Comparison of ENCODE assay signal across 8 cellular contexts in the genomic region with DNA sequence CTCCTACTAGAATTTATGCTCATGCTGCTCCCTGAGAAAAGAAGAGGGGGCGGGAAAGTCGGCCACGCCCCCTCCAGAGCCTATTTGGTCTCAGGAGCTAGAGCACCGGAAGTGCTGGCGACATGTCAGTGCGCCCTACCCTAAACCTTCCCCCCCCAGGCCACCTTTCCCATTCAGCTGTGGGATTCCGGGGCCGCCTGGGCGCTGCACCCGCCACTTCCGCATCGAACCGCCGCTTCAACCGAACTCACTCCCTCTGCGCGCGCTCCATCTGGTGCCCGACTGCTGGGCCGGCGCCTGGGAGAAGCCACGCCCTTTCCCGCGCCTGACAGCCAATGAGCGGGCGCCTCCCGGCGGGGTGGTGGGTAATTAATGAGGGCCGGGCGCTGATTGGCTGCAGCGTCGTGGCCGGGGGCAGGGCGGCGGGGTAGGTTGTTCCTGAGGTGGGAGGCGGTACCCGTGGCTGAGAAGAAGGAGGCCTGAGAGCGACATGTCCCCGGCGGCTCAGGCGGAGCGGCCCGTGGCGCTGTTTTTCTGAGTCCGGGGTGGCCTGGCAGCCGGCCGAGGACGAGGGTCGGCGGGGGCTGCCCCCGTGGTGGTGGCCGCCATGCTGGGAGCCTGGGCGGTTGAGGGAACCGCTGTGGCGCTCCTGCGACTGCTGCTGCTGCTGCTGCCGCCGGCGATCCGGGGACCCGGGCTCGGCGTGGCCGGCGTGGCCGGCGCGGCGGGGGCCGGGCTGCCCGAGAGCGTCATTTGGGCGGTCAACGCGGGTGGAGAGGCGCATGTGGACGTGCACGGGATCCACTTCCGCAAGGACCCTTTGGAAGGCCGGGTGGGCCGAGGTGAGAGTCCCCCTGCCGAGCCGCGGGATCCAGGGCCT. TPM values are rescaled to one million over a fixed set of nuclear protein-coding genes. Genes with fewer than 3 reads are reported as not detected.
DNase-seq lines count a peak whose midpoint lies in the region; ATAC-seq and TF ChIP-seq lines count a peak whose summit lies in the region.

A gene with protein sequence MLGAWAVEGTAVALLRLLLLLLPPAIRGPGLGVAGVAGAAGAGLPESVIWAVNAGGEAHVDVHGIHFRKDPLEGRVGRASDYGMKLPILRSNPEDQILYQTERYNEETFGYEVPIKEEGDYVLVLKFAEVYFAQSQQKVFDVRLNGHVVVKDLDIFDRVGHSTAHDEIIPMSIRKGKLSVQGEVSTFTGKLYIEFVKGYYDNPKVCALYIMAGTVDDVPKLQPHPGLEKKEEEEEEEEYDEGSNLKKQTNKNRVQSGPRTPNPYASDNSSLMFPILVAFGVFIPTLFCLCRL (plus strand): TSS at position 460 of the 880 bp plus-strand sequence. CDS start 148 bp downstream, at position 608.

- H3K36me3 Mint-ChIP-seq in IgD-negative memory B cell = no peaks in the 10 kb centered on the region

- peaks cover 27 to 34% (median 29%) of the 10 kb centered on the region in 3 donors for H3K4me1 Mint-ChIP-seq in IgD-negative memory B cell

- H3K4me3 ChIP-seq in epithelial cell of esophagus (ENCODE audit: low read length) = peak within 1 kb of the TSS; percentile 86
- H3K4me3 ChIP-seq in mucosa of descending colon = peak within 1 kb of the TSS; percentile 81

- ATAC-seq in GM21529 (IDR thresholded peaks at IDR 0.05; ENCODE audit: unreplicated experiment) = peak; percentile 62
- peak; percentile 86 for ATAC-seq in mucosa of descending colon

- peaks cover 0 to 4% (median 0%) of the 10 kb centered on the region in 3 donors for H3K9me3 Mint-ChIP-seq in IgD-negative memory B cell

- no peaks in the 10 kb centered on the region for H3K27me3 Mint-ChIP-seq in IgD-negative memory B cell

- peaks cover 20% of the 10 kb centered on the region for H3K4me1 ChIP-seq in mucosa of descending colon (ENCODE audit: low read depth)

- intact Hi-C loops in mucosa of descending colon (cut with DNase I, micrococcal nuclease) = no loop called here

- peak within 1 kb of the TSS; percentile 89 to 97 (median 95) for H3K4me3 Mint-ChIP-seq in IgD-negative memory B cell

- H3K36me3 ChIP-seq in mucosa of descending colon (ENCODE audit: low read depth) = no peaks in the 10 kb centered on the region

- peak within 1 kb of the TSS; percentile 94 to 97 (median 96) for H3K27ac Mint-ChIP-seq in IgD-negative memory B cell

- TF ChIP-seq CTCF in epithelial cell of esophagus (IDR thresholded peaks at IDR 0.05; ENCODE audit: insufficient read depth, low read depth, low read length, missing control alignments) = peak; percentile 16
- no peak for TF ChIP-seq CTCF in mucosa of descending colon (IDR thresholded peaks at IDR 0.05)

- DNase-seq in DMS153 treated with DMSO at 0.1 percent for 48 hours (lab: John Stamatoyannopoulos, UW; ENCODE audit: unreplicated experiment) (peak; percentile 94), OCI-M2 (lab: John Stamatoyannopoulos, UW; ENCODE audit: unreplicated experiment) (peak; percentile 96), activated T-cell treated with anti-CD3 and anti-CD28 coated beads for 4 hours (peak; percentile 98), epithelial cell of esophagus (ENCODE audit: low read depth) (peak; percentile 98), mucosa of descending colon (peak; percentile 98 to 99 (median 99))
- peak; percentile 99 for DNase-seq in stimulated activated CD8-positive, alpha-beta memory T cell treated with anti-CD3 and anti-CD28 coated beads, Interleukin-4, amount 100 ng/mL, for 24 hours (ENCODE audit: low read depth)

- no peaks in the 10 kb centered on the region for H3K9me3 ChIP-seq in mucosa of descending colon

RNA-seq across cellular contexts. Expression of the gene that starts here (rescaled TPM):
- 64.3 TPM for polyA plus RNA-seq in IgD-negative memory B cell
- 100 to 1,000 TPM; 166 to 281 (median 272) TPM for total RNA-seq in mucosa of descending colon

Comparison
In these comparisons a context has a peak if more than half of its experiments do, and no peak if none do; other contexts are left out.
1. Peak in every context shown above with its lines: DNase-seq, ATAC-seq and H3K4me3 ChIP-seq.